ENCODE assay signal across 8 cellular contexts in the genomic region with DNA sequence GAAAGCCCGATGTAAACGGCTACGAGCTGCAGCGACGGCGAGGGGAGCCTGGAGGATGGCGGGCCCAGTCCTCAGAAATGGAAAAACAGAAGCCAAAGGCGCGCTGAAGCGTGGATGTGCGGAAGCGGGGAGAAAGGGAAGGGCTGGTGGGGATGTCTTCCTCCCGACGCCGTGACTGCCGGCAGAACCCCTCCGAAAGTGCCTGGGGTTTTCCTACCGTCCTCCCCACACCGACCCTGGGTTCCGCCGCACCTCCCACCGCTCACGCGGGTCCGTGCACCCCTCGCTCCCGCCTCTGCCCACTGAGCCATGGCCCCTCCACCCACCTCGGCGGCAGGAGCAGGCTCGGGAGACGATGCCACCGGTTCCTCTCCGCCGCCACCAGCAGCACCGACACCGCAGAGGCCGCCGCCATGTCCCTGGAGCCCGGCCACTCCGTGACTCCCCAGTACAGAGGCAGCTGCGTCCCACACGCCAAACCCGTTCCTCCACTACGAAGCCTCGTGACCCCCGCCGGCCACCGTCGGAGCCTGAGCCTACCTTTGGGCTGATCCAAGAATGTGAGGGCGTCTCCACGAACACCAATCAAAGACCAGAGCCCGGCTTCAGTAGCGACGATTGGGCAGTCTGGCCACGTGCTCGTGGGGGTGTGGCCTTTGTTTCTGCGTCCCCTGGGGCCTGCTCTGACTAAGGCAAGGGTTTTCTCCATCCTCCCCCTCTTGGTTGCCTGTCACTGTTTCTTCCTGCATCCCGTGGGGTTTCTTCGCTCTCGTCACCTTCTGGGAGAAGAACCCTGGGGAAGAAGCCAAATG. TPM values are rescaled to one million over a fixed set of nuclear protein-coding genes. Genes with fewer than 3 reads are reported as not detected.
DNase-seq lines count a peak whose midpoint lies in the region; ATAC-seq and TF ChIP-seq lines count a peak whose summit lies in the region.

A gene (minus strand): TSS at position 471 of the 812 bp plus-strand sequence. CDS start 56 bp downstream, at position 415.

- no peaks in the 10 kb centered on the region for H3K27me3 Mint-ChIP-seq in activated naive CD8-positive, alpha-beta T cell treated with anti-CD3 and anti-CD28 coated beads, Interleukin-2, amount 10 ng/mL, durations not matched to agents 7 days and 5 days
- H3K27me3 Mint-ChIP-seq in osteocyte (ENCODE audit: unreplicated experiment): no peaks in the 10 kb centered on the region

- H3K9me3 Mint-ChIP-seq in activated naive CD8-positive, alpha-beta T cell treated with anti-CD3 and anti-CD28 coated beads, Interleukin-2, amount 10 ng/mL, durations not matched to agents 7 days and 5 days: no peaks in the 10 kb centered on the region
- no peaks in the 10 kb centered on the region for H3K9me3 Mint-ChIP-seq in osteocyte (ENCODE audit: unreplicated experiment)

- no peaks in the 10 kb centered on the region for H4K20me1 ChIP-seq in SU-DHL-6 (ENCODE audit: low read depth, low read length)

- H3K4me3 Mint-ChIP-seq in activated naive CD8-positive, alpha-beta T cell treated with anti-CD3 and anti-CD28 coated beads, Interleukin-2, amount 10 ng/mL, durations not matched to agents 7 days and 5 days: peak within 1 kb of the TSS; percentile 97
- peak within 1 kb of the TSS; percentile 95 for H3K4me3 Mint-ChIP-seq in osteocyte (ENCODE audit: unreplicated experiment)

- peak within 1 kb of the TSS; percentile 69 for H3K4me2 ChIP-seq in SU-DHL-6 (ENCODE audit: low read depth, low read length, poor library complexity, severe bottlenecking)

- H3F3A ChIP-seq in SU-DHL-6 (ENCODE audit: insufficient read depth): no peaks in the 10 kb centered on the region

- no peak for TF ChIP-seq CTCF in SU-DHL-6 (IDR thresholded peaks at IDR 0.05; ENCODE audit: insufficient read depth, low read length, poor library complexity, severe bottlenecking)
- TF ChIP-seq CTCF in osteocyte (IDR thresholded peaks at IDR 0.05): no peak

- POLR2A ChIA-PET in activated naive CD8-positive, alpha-beta T cell treated with anti-CD3 and anti-CD28 coated beads, Interleukin-2, amount 10 ng/mL, durations not matched to agents 7 days and 5 days (lab: Charles Lee): interaction anchor here (0.6 to 2.4 kb wide), 6 partner anchors 62 to 329 kb away, joined by 3 to 8 read pairs (median 4); a partner anchor contains a TSS

- peaks cover 29% of the 10 kb centered on the region for H3K79me2 ChIP-seq in SU-DHL-6 (ENCODE audit: insufficient read depth, low read length)

- H3K36me3 ChIP-seq in SU-DHL-6 (ENCODE audit: low read length): no peaks in the 10 kb centered on the region
- H3K36me3 ChIP-seq in thymus (ENCODE audit: control insufficient read depth, insufficient read depth): no peaks in the 10 kb centered on the region

- peaks cover 29% of the 10 kb centered on the region for H3K4me1 Mint-ChIP-seq in activated naive CD8-positive, alpha-beta T cell treated with anti-CD3 and anti-CD28 coated beads, Interleukin-2, amount 10 ng/mL, durations not matched to agents 7 days and 5 days
- H3K4me1 Mint-ChIP-seq in osteocyte (ENCODE audit: unreplicated experiment): peaks cover 39% of the 10 kb centered on the region

- H3K4me3 ChIP-seq in GM08714 (ENCODE audit: low read length) (peak within 1 kb of the TSS; percentile 75), SU-DHL-6 (ENCODE audit: insufficient read depth, low read length, poor library complexity, severe bottlenecking) (peak within 1 kb of the TSS; percentile 69), thymus (ENCODE audit: low read length) (peak within 1 kb of the TSS; percentile 90)

- DNase-seq in NCI-H1092 treated with DMSO at 0.1 percent for 48 hours (lab: John Stamatoyannopoulos, UW) (peak; percentile 98), head of caudate nucleus (peak; percentile 97 to 100 (median 99)), osteocyte (ENCODE audit: extremely low spot score, unreplicated experiment) (peak; percentile 98)
- DNase-seq in activated naive CD8-positive, alpha-beta T cell treated with anti-CD3 and anti-CD28 coated beads, Interleukin-2, amount 10 ng/mL, durations not matched to agents 7 days and 5 days: peak; percentile 95

- H3K27ac Mint-ChIP-seq in activated naive CD8-positive, alpha-beta T cell treated with anti-CD3 and anti-CD28 coated beads, Interleukin-2, amount 10 ng/mL, durations not matched to agents 7 days and 5 days: peak within 1 kb of the TSS; percentile 93
- H3K27ac Mint-ChIP-seq in osteocyte (ENCODE audit: unreplicated experiment): peak within 1 kb of the TSS; percentile 99

- peak within 1 kb of the TSS; percentile 69 for H2AFZ ChIP-seq in SU-DHL-6 (ENCODE audit: low read depth, low read length, severe bottlenecking)

- H3K27me3 ChIP-seq in SU-DHL-6 (ENCODE audit: low read length) (no peaks in the 10 kb centered on the region), thymus (ENCODE audit: control insufficient read depth, insufficient read depth) (no peaks in the 10 kb centered on the region)

- ATAC-seq in HG02610 (IDR thresholded peaks at IDR 0.05; ENCODE audit: unreplicated experiment): peak; percentile 99
- peak; percentile 99 for ATAC-seq in activated naive CD8-positive, alpha-beta T cell treated with anti-CD3 and anti-CD28 coated beads, Interleukin-2, amount 10 ng/mL, durations not matched to agents 7 days and 5 days (ENCODE audit: low read depth)

- no peaks in the 10 kb centered on the region for H3K9me2 ChIP-seq in SU-DHL-6 (replicated peaks; ENCODE audit: insufficient read depth, low read length)

- H3K9me3 ChIP-seq in SU-DHL-6 (ENCODE audit: insufficient read depth, low read length) (no peaks in the 10 kb centered on the region), thymus (ENCODE audit: control insufficient read depth) (no peaks in the 10 kb centered on the region)

- H3K4me1 ChIP-seq in thymus (ENCODE audit: control insufficient read depth, insufficient read depth, low read length): no peaks in the 10 kb centered on the region

- WGBS in thymus: under 1% methylated on average over 60 of the region's 60 CpGs

- H3K36me3 Mint-ChIP-seq in activated naive CD8-positive, alpha-beta T cell treated with anti-CD3 and anti-CD28 coated beads, Interleukin-2, amount 10 ng/mL, durations not matched to agents 7 days and 5 days: peaks cover 17% of the 10 kb centered on the region
- H3K36me3 Mint-ChIP-seq in osteocyte (ENCODE audit: unreplicated experiment): peaks cover 8% of the 10 kb centered on the region

- intact Hi-C loops in head of caudate nucleus (cut with DNase I): loop anchor here (5.0 to 10.0 kb wide), 2 partner anchors 114 to 307 kb away; a partner anchor contains a TSS

- H3K27ac ChIP-seq in SU-DHL-6 (ENCODE audit: low read depth, low read length) (peak within 1 kb of the TSS; percentile 72), thymus (ENCODE audit: low read depth) (peak within 1 kb of the TSS; percentile 89)

- H3K9ac ChIP-seq in SU-DHL-6 (ENCODE audit: low read length): peak within 1 kb of the TSS; percentile 73

RNA-seq across cellular contexts. Expression of the gene that starts here (rescaled TPM):
- total RNA-seq in activated naive CD8-positive, alpha-beta T cell treated with anti-CD3 and anti-CD28 coated beads, Interleukin-2, amount 10 ng/mL, durations not matched to agents 7 days and 5 days: 10 to 100 TPM; 31.2 to 38.0 TPM
- 37.4 and 37.9 TPM in 2 replicates for total RNA-seq in osteocyte
- polyA plus RNA-seq in thymus: 43.1 TPM

Comparison
In these comparisons a context has a peak if more than half of its experiments do, and no peak if none do; other contexts are left out.
1. Peak in every context shown above with its lines: DNase-seq, ATAC-seq, H3K4me3 ChIP-seq and H3K27ac ChIP-seq.